In genomic region chr16:4477966-4478365, GRCh38 we compare ENCODE assay signal across 10 cellular contexts. TPM values are rescaled to one million over a fixed set of nuclear protein-coding genes. Genes with fewer than 3 reads are reported as not detected.
DNase-seq lines count a peak whose midpoint lies in the region; ATAC-seq and TF ChIP-seq lines count a peak whose summit lies in the region.
"Had no signal": no experiment of that assay in that cellular context is flagged by ENCODE, and none has a peak within 500 bp of the region (broad histone marks: within the 10 kb centered on the region; RNA-seq: fewer than 3 reads in every experiment).

No MANE protein-coding gene starts in this region.

- intact Hi-C loops in activated CD4-positive, alpha-beta memory T cell treated with anti-CD3 and anti-CD28 coated beads for 36 hours (cut with micrococcal nuclease): loop anchor here (2.0 to 10.0 kb wide), 3 partner anchors 53 to 203 kb away; partner anchors contain the start of genes DNAJA3 and TFAP4
- intact Hi-C loops in adrenal gland (cut with DNase I): no loop called here

- no peaks in the 10 kb centered on the region; the same call in none of the 2 replicates for H3K27me3 Mint-ChIP-seq in HFFc6 (ENCODE audit: insufficient read depth)
- H3K27me3 Mint-ChIP-seq in activated CD4-positive, alpha-beta memory T cell treated with anti-CD3 and anti-CD28 coated beads for 36 hours: no peaks in the 10 kb centered on the region

- DNase-seq in CD1c-positive myeloid dendritic cell (ENCODE audit: extremely low spot score): peak; percentile 63
- DNase-seq in HFFc6: peak; percentile 17
- DNase-seq in activated CD4-positive, alpha-beta memory T cell treated with anti-CD3 and anti-CD28 coated beads for 36 hours: peak; percentile 28
- DNase-seq in kidney epithelial cell (ENCODE audit: low read depth): no peak
- no peak for DNase-seq in NCI-H1417 treated with DMSO at 0.1 percent for 48 hours (lab: John Stamatoyannopoulos, UW)
- no peak for DNase-seq in adrenal gland
- DNase-seq: hippocampal formation had no signal

- no peaks in the 10 kb centered on the region for H3K27me3 ChIP-seq in kidney epithelial cell (ENCODE audit: control insufficient read depth, insufficient read depth, low read length)
- no peaks in the 10 kb centered on the region for H3K27me3 ChIP-seq in adrenal gland

- H3K4me3 ChIP-seq in kidney epithelial cell (ENCODE audit: low read depth, low read length) (no peak overlapping the region), adrenal gland (no peak overlapping the region)

- peak overlapping the region; percentile 90 for H3K4me3 Mint-ChIP-seq in HFFc6
- H3K4me3 Mint-ChIP-seq in activated CD4-positive, alpha-beta memory T cell treated with anti-CD3 and anti-CD28 coated beads for 36 hours: peak overlapping the region; percentile 89

- ATAC-seq in HG03521 (IDR thresholded peaks at IDR 0.05; ENCODE audit: unreplicated experiment) (no peak), HG02852 (IDR thresholded peaks at IDR 0.05; ENCODE audit: unreplicated experiment) (no peak)

- CTCF ChIA-PET in activated CD4-positive, alpha-beta memory T cell treated with anti-CD3 and anti-CD28 coated beads for 36 hours (lab: Charles Lee): interaction anchor here (0.6 to 4.6 kb wide), 11 partner anchors 9 to 169 kb away, joined by 3 to 43 read pairs (median 3); no protein-coding TSS in a partner anchor

- peak overlapping the region; percentile 55 for H3K27ac Mint-ChIP-seq in HFFc6
- H3K27ac Mint-ChIP-seq in activated CD4-positive, alpha-beta memory T cell treated with anti-CD3 and anti-CD28 coated beads for 36 hours: peak overlapping the region; percentile 87

- H3K27ac ChIP-seq in adrenal gland: peak overlapping the region in 2 of 5 donors; percentile 4 to 7

- 43 to 50% (median 46%) methylated on average over 2 of the region's 2 CpGs for WGBS in adrenal gland, 4 donors

- TF ChIP-seq POLR2A in adrenal gland (IDR thresholded peaks at IDR 0.05): no peak

- H3K36me3 Mint-ChIP-seq in HFFc6 (ENCODE audit: low read depth): peaks cover 16% of the 10 kb centered on the region
- peaks cover 2% of the 10 kb centered on the region for H3K36me3 Mint-ChIP-seq in activated CD4-positive, alpha-beta memory T cell treated with anti-CD3 and anti-CD28 coated beads for 36 hours

- no peaks in the 10 kb centered on the region for H3K36me3 ChIP-seq in kidney epithelial cell (ENCODE audit: control insufficient read depth, insufficient read depth, low read length)
- no peaks in the 10 kb centered on the region for H3K36me3 ChIP-seq in adrenal gland (replicated peaks in 1 of 2)
- H3K36me3 ChIP-seq: thoracic aorta had no signal

- H3K9me3 Mint-ChIP-seq in HFFc6: peaks cover 9% of the 10 kb centered on the region
- no peaks in the 10 kb centered on the region for H3K9me3 Mint-ChIP-seq in activated CD4-positive, alpha-beta memory T cell treated with anti-CD3 and anti-CD28 coated beads for 36 hours

- peaks cover 42% of the 10 kb centered on the region for H3K4me1 Mint-ChIP-seq in HFFc6 (ENCODE audit: low read depth)
- H3K4me1 Mint-ChIP-seq in activated CD4-positive, alpha-beta memory T cell treated with anti-CD3 and anti-CD28 coated beads for 36 hours (ENCODE audit: low read depth): peaks cover 43% of the 10 kb centered on the region

- peaks cover 6 to 42% of the 10 kb centered on the region in 2 donors for H3K4me1 ChIP-seq in adrenal gland (replicated peaks in 1 of 2)

- peak; percentile 34 for TF ChIP-seq CTCF in HFFc6 (IDR thresholded peaks at IDR 0.05)
- peak; percentile 28 for TF ChIP-seq CTCF in kidney epithelial cell (IDR thresholded peaks at IDR 0.05; ENCODE audit: insufficient read depth, low read length, poor library complexity, severe bottlenecking)
- peak in 1 of 6 experiments; percentile 17 for TF ChIP-seq CTCF in adrenal gland (IDR thresholded peaks at IDR 0.05)

- POLR2A ChIA-PET in activated CD4-positive, alpha-beta memory T cell treated with anti-CD3 and anti-CD28 coated beads for 36 hours (lab: Charles Lee): interaction anchor here (3.8 kb wide), 1 partner anchor 62 kb away, joined by 15 read pairs; the partner anchor contains the start of gene CORO7

- no peaks in the 10 kb centered on the region for H3K9me3 ChIP-seq in adrenal gland (replicated peaks in 1 of 3)
- H3K9me3 ChIP-seq: thoracic aorta had no signal

RNA-seq across cellular contexts. Expression of gene HMOX2, which starts 1.8 kb away (rescaled TPM):
- total RNA-seq in HFFc6 (2021; fragmentation: NEBNext Ultra II Directional; extraction: Animal tissue kit (Norgen Biotek cat#: 25700)): 10 to 100 TPM; 45.2 to 60.5 (median 54.9) TPM
- 10 to 100 TPM; 69.1 to 76.0 TPM for total RNA-seq in activated CD4-positive, alpha-beta memory T cell treated with anti-CD3 and anti-CD28 coated beads for 36 hours
- total RNA-seq in kidney epithelial cell (64.4 and 72.6 TPM in 2 replicates), adrenal gland (100 to 1,000 TPM in 1 of 8 donors, 10 to 100 TPM in 7; 46.0 to 113 (median 65.6) TPM)
- polyA plus RNA-seq in adrenal gland: 100 to 1,000 TPM in 1 of 3 donors, 10 to 100 TPM in 2; 36.1 to 114 (median 39.0) TPM

RNA-seq across cellular contexts. Expression of gene NMRAL1, which starts 3.5 kb away (rescaled TPM):
- total RNA-seq in HFFc6 (2021; fragmentation: NEBNext Ultra II Directional; extraction: Animal tissue kit (Norgen Biotek cat#: 25700)): 10 to 100 TPM; 26.2 to 37.2 (median 33.7) TPM
- total RNA-seq in activated CD4-positive, alpha-beta memory T cell treated with anti-CD3 and anti-CD28 coated beads for 36 hours: 10 to 100 TPM; 50.5 to 55.0 TPM
- 55.2 and 59.5 TPM in 2 replicates for total RNA-seq in kidney epithelial cell
- 100 to 1,000 TPM in 1 of 8 donors, 10 to 100 TPM in 7; 51.3 to 104 (median 69.9) TPM for total RNA-seq in adrenal gland
- 100 to 1,000 TPM in 2 of 3 donors, 10 to 100 TPM in 1; 35.0 to 139 (median 126) TPM for polyA plus RNA-seq in adrenal gland

RNA-seq across cellular contexts. Expression of gene DNAJA3, which starts 52.3 kb away (rescaled TPM):
- 10 to 100 TPM; 40.8 to 54.4 (median 45.1) TPM for total RNA-seq in HFFc6 (2021; fragmentation: NEBNext Ultra II Directional; extraction: Animal tissue kit (Norgen Biotek cat#: 25700))
- total RNA-seq in activated CD4-positive, alpha-beta memory T cell treated with anti-CD3 and anti-CD28 coated beads for 36 hours: 10 to 100 TPM; 74.6 to 75.0 TPM
- 71.2 and 77.6 TPM in 2 replicates for total RNA-seq in kidney epithelial cell
- 100 to 1,000 TPM in 2 of 8 donors, 10 to 100 TPM in 6; 55.0 to 122 (median 76.5) TPM for total RNA-seq in adrenal gland
- 100 to 1,000 TPM in 1 of 3 donors, 10 to 100 TPM in 2; 21.9 to 166 (median 25.6) TPM for polyA plus RNA-seq in adrenal gland

Comparison
In these comparisons a context has a peak if more than half of its experiments do, and no peak if none do; other contexts are left out.
1. DNase-seq: peak in CD1c-positive myeloid dendritic cell (single experiment), HFFc6 (single experiment) and activated CD4-positive, alpha-beta memory T cell treated with anti-CD3 and anti-CD28 coated beads for 36 hours (single experiment); none in kidney epithelial cell (single experiment), NCI-H1417 treated with DMSO at 0.1 percent for 48 hours (single experiment) and adrenal gland (0 of 7).